8 cellular contexts compared by ENCODE assay signal in genomic region chr3:52153389-52154096, GRCh38. TPM values are rescaled to one million over a fixed set of nuclear protein-coding genes. Genes with fewer than 3 reads are reported as not detected.
DNase-seq lines count a peak whose midpoint lies in the region; ATAC-seq and TF ChIP-seq lines count a peak whose summit lies in the region.

No MANE protein-coding gene starts in this region.

- H3K4me3 Mint-ChIP-seq in CD8-positive, alpha-beta T cell, result peak overlapping the region; percentile 96
- peak overlapping the region; percentile 93 for H3K4me3 Mint-ChIP-seq in T-helper 17 cell

- no peaks in the 10 kb centered on the region for H4K20me1 ChIP-seq in Karpas-422 (ENCODE audit: insufficient read depth, low read depth, low read length)
- H4K20me1 ChIP-seq in osteoblast (ENCODE audit: insufficient read depth, low read length), result no peaks in the 10 kb centered on the region

- H3K9me3 Mint-ChIP-seq in CD8-positive, alpha-beta T cell, result no peaks in the 10 kb centered on the region

- peak overlapping the region; percentile 83 for H3K9ac ChIP-seq in Karpas-422 (ENCODE audit: low read length)

- TF ChIP-seq CTCF in CD8-positive, alpha-beta T cell (IDR thresholded peaks at IDR 0.05), result no peak
- TF ChIP-seq CTCF in GM20000 (IDR thresholded peaks at IDR 0.05; ENCODE audit: extremely low read depth, missing control alignments) (peak; percentile 7), fibroblast of mammary gland (conservative IDR thresholded peaks at IDR 0.05; ENCODE audit: control insufficient read depth, insufficient read depth, low read depth, low read length) (no peak), osteoblast (IDR thresholded peaks at IDR 0.05; ENCODE audit: extremely low read depth, low read depth, low read length) (peak; percentile 7)

- peaks cover 5% of the 10 kb centered on the region for H3K36me3 Mint-ChIP-seq in CD8-positive, alpha-beta T cell
- no peaks in the 10 kb centered on the region for H3K36me3 Mint-ChIP-seq in T-helper 17 cell (ENCODE audit: low read depth)

- H3K4me1 ChIP-seq in CD8-positive, alpha-beta T cell (ENCODE audit: insufficient read depth, low read length), result peaks cover 7% of the 10 kb centered on the region
- H3K4me1 ChIP-seq in Karpas-422 (ENCODE audit: low read length) (peaks cover 17% of the 10 kb centered on the region), osteoblast (ENCODE audit: insufficient read depth, low read length) (peaks cover 15% of the 10 kb centered on the region)

- H3K36me3 ChIP-seq in CD8-positive, alpha-beta T cell (ENCODE audit: insufficient read depth, low read length), result no peaks in the 10 kb centered on the region
- H3K36me3 ChIP-seq in Karpas-422 (ENCODE audit: insufficient read depth, low read length) (no peaks in the 10 kb centered on the region), osteoblast (ENCODE audit: insufficient read depth, low read length) (peaks cover under 1% of the 10 kb centered on the region)

- peak overlapping the region; percentile 99 for H3K4me3 ChIP-seq in CD8-positive, alpha-beta T cell (ENCODE audit: low read depth, low read length)
- peak overlapping the region; percentile 79 for H3K4me3 ChIP-seq in Karpas-422 (ENCODE audit: low read length)
- H3K4me3 ChIP-seq in fibroblast of mammary gland (ENCODE audit: control insufficient read depth, low read depth, low read length), result peak overlapping the region; percentile 85
- H3K4me3 ChIP-seq in osteoblast (ENCODE audit: insufficient read depth, low read length), result peak overlapping the region; percentile 96

- peak overlapping the region; percentile 77 for H3K4me2 ChIP-seq in Karpas-422 (ENCODE audit: low read depth, low read length, poor library complexity, severe bottlenecking)
- H3K4me2 ChIP-seq in osteoblast (ENCODE audit: insufficient read depth, low read length), result peak overlapping the region; percentile 98

- peaks cover 10% of the 10 kb centered on the region for H3K4me1 Mint-ChIP-seq in CD8-positive, alpha-beta T cell (ENCODE audit: low read depth)
- peaks cover 12% of the 10 kb centered on the region for H3K4me1 Mint-ChIP-seq in T-helper 17 cell

- POLR2A ChIA-PET in CD8-positive, alpha-beta T cell (lab: Charles Lee), result interaction anchor here (0.8 to 1.4 kb wide), 3 partner anchors 72 to 180 kb away, joined by 3 to 9 read pairs (median 4); partner anchors contain the start of genes ABHD14B, RPL29 and TLR9

- no peaks in the 10 kb centered on the region for H3K27me3 ChIP-seq in CD8-positive, alpha-beta T cell (ENCODE audit: insufficient read depth, low read length)
- H3K27me3 ChIP-seq in Karpas-422 (ENCODE audit: low read length) (no peaks in the 10 kb centered on the region), osteoblast (ENCODE audit: insufficient read depth, low read length) (no peaks in the 10 kb centered on the region)

- intact Hi-C loops in CD8-positive, alpha-beta T cell (cut with DNase I, micrococcal nuclease), result loop anchor here (1.0 to 5.0 kb wide), 9 partner anchors 9 to 1586 kb away; partner anchors contain the start of genes ALAS1 (in 1 of the 2), C3orf18 (in 1 of the 2), GLYCTK (in 1 of the 2) and HEMK1 (in 1 of the 2)

- ATAC-seq in CD8-positive, alpha-beta T cell, result no peak
- no peak for ATAC-seq in T-helper 17 cell

- no peaks in the 10 kb centered on the region for H3K27me3 Mint-ChIP-seq in CD8-positive, alpha-beta T cell (ENCODE audit: low read depth)
- H3K27me3 Mint-ChIP-seq in T-helper 17 cell, result no peaks in the 10 kb centered on the region

- peaks cover 15% of the 10 kb centered on the region for H3K79me2 ChIP-seq in Karpas-422 (ENCODE audit: low read length)
- H3K79me2 ChIP-seq in osteoblast (ENCODE audit: insufficient read depth, low read length), result peaks cover 36% of the 10 kb centered on the region

- peak overlapping the region; percentile 92; the same call in 1 of the 2 replicates for H2AFZ ChIP-seq in Karpas-422 (ENCODE audit: low read length)
- H2AFZ ChIP-seq in osteoblast (ENCODE audit: low read length), result peak overlapping the region; percentile 99

- CTCF ChIA-PET in CD8-positive, alpha-beta T cell (lab: Charles Lee), result interaction anchor here (1.3 to 3.6 kb wide), 3 partner anchors 97 to 186 kb away, joined by 3 to 15 read pairs (median 8); partner anchors contain the start of gene DUSP7

- no peaks in the 10 kb centered on the region for H3K9me3 ChIP-seq in CD8-positive, alpha-beta T cell (ENCODE audit: low read length)
- no peaks in the 10 kb centered on the region for H3K9me3 ChIP-seq in Karpas-422 (ENCODE audit: low read length)
- H3K9me3 ChIP-seq in T-helper 17 cell (ENCODE audit: control insufficient read depth, low read length, poor library complexity, severe bottlenecking), result no peaks in the 10 kb centered on the region
- no peaks in the 10 kb centered on the region for H3K9me3 ChIP-seq in osteoblast (ENCODE audit: low read depth, low read length)

- H3K9me2 ChIP-seq in Karpas-422 (replicated peaks; ENCODE audit: insufficient read depth, low read length), result no peaks in the 10 kb centered on the region

- H3K27ac ChIP-seq in CD8-positive, alpha-beta T cell (ENCODE audit: low read depth, low read length), result no peak overlapping the region
- peak overlapping the region; percentile 71 for H3K27ac ChIP-seq in Karpas-422 (ENCODE audit: low read length)
- peak overlapping the region; percentile 88 for H3K27ac ChIP-seq in osteoblast (ENCODE audit: low read depth, low read length)

- H3K27ac Mint-ChIP-seq in CD8-positive, alpha-beta T cell, result peak overlapping the region; percentile 49
- peak overlapping the region; percentile 88 for H3K27ac Mint-ChIP-seq in T-helper 17 cell

- DNase-seq in CD8-positive, alpha-beta T cell, result no peak
- DNase-seq in GM20000 (ENCODE audit: low spot score) (no peak), Karpas-422 (peak; percentile 61), T-helper 17 cell (no peak), fibroblast of mammary gland (ENCODE audit: low read depth) (peak; percentile 8), osteoblast (ENCODE audit: insufficient read length, low spot score, missing footprints) (peak; percentile 72), Ammon's horn (ENCODE audit: low spot score) (no peak), inferior parietal cortex (ENCODE audit: extremely low spot score) (no peak)

RNA-seq across cellular contexts. Expression of gene POC1A, which starts 0.7 kb away (rescaled TPM):
- total RNA-seq in CD8-positive, alpha-beta T cell, result under 1 TPM; 0.24 to 0.42 TPM
- 12.7 and 18.6 TPM in 2 replicates for total RNA-seq in Karpas-422 (2014; rRNA removed; shearing (Covaris generic); ENCODE audit: low replicate concordance)
- total RNA-seq in T-helper 17 cell (1 to 10 TPM in 1 of 2 donors, under 1 TPM in 1; 0.47 to 1.4 TPM), osteoblast (1.8 and 3.2 TPM in 2 replicates)

RNA-seq across cellular contexts. Expression of gene ALAS1, which starts 44.4 kb away (rescaled TPM):
- 1 to 10 TPM; 6.0 to 6.6 TPM for total RNA-seq in CD8-positive, alpha-beta T cell
- 24.8 and 41.6 TPM in 2 replicates for total RNA-seq in Karpas-422 (2014; rRNA removed; shearing (Covaris generic); ENCODE audit: low replicate concordance)
- total RNA-seq in T-helper 17 cell, result 10 to 100 TPM; 14.4 to 15.6 TPM
- 35.4 and 39.1 TPM in 2 replicates for total RNA-seq in osteoblast

Comparison
In these comparisons a context has a peak if more than half of its experiments do, and no peak if none do; other contexts are left out.
1. DNase-seq: peak in Karpas-422 (single experiment), fibroblast of mammary gland (single experiment) and osteoblast (single experiment); none in CD8-positive, alpha-beta T cell (0 of 7), GM20000 (single experiment), T-helper 17 cell (0 of 3), Ammon's horn (single experiment) and inferior parietal cortex (single experiment).
2. CTCF ChIP-seq: peak in GM20000 (single experiment) and osteoblast (single experiment); none in CD8-positive, alpha-beta T cell (single experiment) and fibroblast of mammary gland (single experiment).
3. Peak in every context shown above with its lines, with median percentiles within 50 percentile points of each other: H3K4me3 ChIP-seq.